In genomic region chr3:139534444-139534812, GRCh38 we compare ENCODE assay signal across 9 cellular contexts. TPM values are rescaled to one million over a fixed set of nuclear protein-coding genes. Genes with fewer than 3 reads are reported as not detected.
DNase-seq lines count a peak whose midpoint lies in the region; ATAC-seq, FAIRE-seq and TF ChIP-seq lines count a peak whose summit lies in the region.
"Had no signal": no experiment of that assay in that cellular context is flagged by ENCODE, and none has a peak within 500 bp of the region (broad histone marks: within the 10 kb centered on the region; RNA-seq: fewer than 3 reads in every experiment).

No MANE protein-coding gene starts in this region.

- H3K36me3 ChIP-seq in WERI-Rb-1, result no peaks in the 10 kb centered on the region

- no peaks in the 10 kb centered on the region for H3K36me3 Mint-ChIP-seq in activated CD8-positive, alpha-beta T cell treated with anti-CD3 and anti-CD28 coated beads for 36 hours (ENCODE audit: low read depth)

- no peaks in the 10 kb centered on the region for H3K9me3 Mint-ChIP-seq in activated CD8-positive, alpha-beta T cell treated with anti-CD3 and anti-CD28 coated beads for 36 hours

- peak; percentile 67 for ATAC-seq in GM19438 (IDR thresholded peaks at IDR 0.05; ENCODE audit: low read depth, unreplicated experiment)
- no peak for ATAC-seq in HG03280 (IDR thresholded peaks at IDR 0.05; ENCODE audit: unreplicated experiment)
- ATAC-seq in activated CD8-positive, alpha-beta T cell treated with anti-CD3 and anti-CD28 coated beads for 36 hours, result no peak

- peaks cover 13% of the 10 kb centered on the region for H3K4me1 Mint-ChIP-seq in activated CD8-positive, alpha-beta T cell treated with anti-CD3 and anti-CD28 coated beads for 36 hours (ENCODE audit: low read depth)

- H3K4me3 ChIP-seq in WERI-Rb-1 (ENCODE audit: low read depth, low read length), result no peak overlapping the region

- H3K9me3 ChIP-seq in WERI-Rb-1 (ENCODE audit: severe bottlenecking), result peaks cover 2% of the 10 kb centered on the region

- intact Hi-C loops in activated CD8-positive, alpha-beta T cell treated with anti-CD3 and anti-CD28 coated beads for 36 hours (cut with micrococcal nuclease), result no loop called here

- DNase-seq in HTR-8/SVneo (ENCODE audit: insufficient read length, low spot score) (peak; percentile 22), WERI-Rb-1 (peak; percentile 80), left kidney (ENCODE audit: low read depth, low spot score) (peak; percentile 26), midbrain (lab: John Stamatoyannopoulos, UW) (no peak), NK-92 (lab: John Stamatoyannopoulos, UW; ENCODE audit: unreplicated experiment) (no peak)
- no peak for DNase-seq in activated CD8-positive, alpha-beta T cell treated with anti-CD3 and anti-CD28 coated beads for 36 hours

- H3K27ac ChIP-seq in WERI-Rb-1, result peak overlapping the region; percentile 98

- no peaks in the 10 kb centered on the region for H3K27me3 ChIP-seq in WERI-Rb-1 (ENCODE audit: insufficient read depth, low read depth, severe bottlenecking)

- POLR2A ChIA-PET in activated CD8-positive, alpha-beta T cell treated with anti-CD3 and anti-CD28 coated beads for 36 hours (lab: Charles Lee), result no interaction called here

- no peak for FAIRE-seq in HTR-8/SVneo (lab: Jason Lieb, UNC)

- H3K27me3 Mint-ChIP-seq in activated CD8-positive, alpha-beta T cell treated with anti-CD3 and anti-CD28 coated beads for 36 hours, result peaks cover 20% of the 10 kb centered on the region

- no peak overlapping the region for H3K27ac Mint-ChIP-seq in activated CD8-positive, alpha-beta T cell treated with anti-CD3 and anti-CD28 coated beads for 36 hours

- CTCF ChIA-PET in activated CD8-positive, alpha-beta T cell treated with anti-CD3 and anti-CD28 coated beads for 36 hours (lab: Charles Lee), result no interaction called here

- no peak for TF ChIP-seq CTCF in WERI-Rb-1 (IDR thresholded peaks at IDR 0.05; ENCODE audit: low read depth, low read length)
- no peak for TF ChIP-seq CTCF in activated CD8-positive, alpha-beta T cell treated with anti-CD3 and anti-CD28 coated beads for 36 hours (IDR thresholded peaks at IDR 0.05)

- H3K4me3 Mint-ChIP-seq in activated CD8-positive, alpha-beta T cell treated with anti-CD3 and anti-CD28 coated beads for 36 hours, result no peak overlapping the region

RNA-seq across cellular contexts. Expression of gene RBP1, which starts 5.1 kb away (rescaled TPM):
- not detected for total RNA-seq in activated CD8-positive, alpha-beta T cell treated with anti-CD3 and anti-CD28 coated beads for 36 hours

RNA-seq across cellular contexts. Expression of gene RBP2, which starts 58.1 kb away (rescaled TPM):
- not detected for total RNA-seq in activated CD8-positive, alpha-beta T cell treated with anti-CD3 and anti-CD28 coated beads for 36 hours
- total RNA-seq: lower leg skin had no signal

Comparison
In these comparisons a context has a peak if more than half of its experiments do, and no peak if none do; other contexts are left out.
1. DNase-seq: peak in HTR-8/SVneo (single experiment), WERI-Rb-1 (single experiment) and left kidney (single experiment); none in midbrain (single experiment), NK-92 (single experiment) and activated CD8-positive, alpha-beta T cell treated with anti-CD3 and anti-CD28 coated beads for 36 hours (single experiment).